ENCODE assay signal across 8 cellular contexts in genomic region chr1:6127587-6128163, GRCh38. TPM values are rescaled to one million over a fixed set of nuclear protein-coding genes. Genes with fewer than 3 reads are reported as not detected.
DNase-seq lines count a peak whose midpoint lies in the region; ATAC-seq and TF ChIP-seq lines count a peak whose summit lies in the region.

No MANE protein-coding gene starts in this region.

- peaks cover 3% of the 10 kb centered on the region for H3K27me3 Mint-ChIP-seq in activated T-helper 17 cell treated with anti-CD3 and anti-CD28 coated beads, Interleukin-2, amount 50 U/mL, for 72 hours

- peak; percentile 86 for ATAC-seq in activated T-helper 17 cell treated with anti-CD3 and anti-CD28 coated beads, Interleukin-2, amount 50 U/mL, for 72 hours (replicated peaks)
- ATAC-seq in HG02938 (IDR thresholded peaks at IDR 0.05; ENCODE audit: unreplicated experiment): no peak
- no peak for ATAC-seq in HG02678 (IDR thresholded peaks at IDR 0.05; ENCODE audit: unreplicated experiment)

- no peak for TF ChIP-seq CTCF in GM13977 (IDR thresholded peaks at IDR 0.05; ENCODE audit: extremely low read depth, insufficient read depth, missing control alignments)

- no peak overlapping the region for H3K4me3 Mint-ChIP-seq in activated T-helper 17 cell treated with anti-CD3 and anti-CD28 coated beads, Interleukin-2, amount 50 U/mL, for 72 hours

- in situ Hi-C loops in GM13977 (cut with MboI; ENCODE audit: low pct_unique_long_range_greater_than_20kb, low sequenced_read_pairs, unreplicated experiment): no loop called here

- H3K4me1 Mint-ChIP-seq in activated T-helper 17 cell treated with anti-CD3 and anti-CD28 coated beads, Interleukin-2, amount 50 U/mL, for 72 hours: no peaks in the 10 kb centered on the region

- no peaks in the 10 kb centered on the region for H3K36me3 Mint-ChIP-seq in activated T-helper 17 cell treated with anti-CD3 and anti-CD28 coated beads, Interleukin-2, amount 50 U/mL, for 72 hours (ENCODE audit: low read depth)

- H3K9me3 Mint-ChIP-seq in activated T-helper 17 cell treated with anti-CD3 and anti-CD28 coated beads, Interleukin-2, amount 50 U/mL, for 72 hours: peaks cover 9% of the 10 kb centered on the region

- H3K27ac Mint-ChIP-seq in activated T-helper 17 cell treated with anti-CD3 and anti-CD28 coated beads, Interleukin-2, amount 50 U/mL, for 72 hours: no peak overlapping the region

- DNase-seq in GM13977 (ENCODE audit: low spot score): peak; percentile 79
- DNase-seq in OCI-M1 (lab: John Stamatoyannopoulos, UW): peak; percentile 88
- peak; percentile 20 for DNase-seq in globus pallidus (ENCODE audit: low spot score)
- DNase-seq in renal cortical epithelial cell (ENCODE audit: low read depth): peak; percentile 26
- DNase-seq in NCI-H446 treated with DMSO at 0.1 percent for 48 hours (lab: John Stamatoyannopoulos, UW): no peak

RNA-seq across cellular contexts. Expression of gene CHD5, which starts 52.4 kb away (rescaled TPM):
- 1 to 10 TPM in 1 of 2 donors, under 1 TPM in 1; 0.43 to 1.2 TPM for total RNA-seq in activated T-helper 17 cell treated with anti-CD3 and anti-CD28 coated beads, Interleukin-2, amount 50 U/mL, for 72 hours
- 1.2 TPM in 1 of 2 replicates, not detected in the other for total RNA-seq in renal cortical epithelial cell
